ENCODE assay signal across 9 cellular contexts in the genomic region with DNA sequence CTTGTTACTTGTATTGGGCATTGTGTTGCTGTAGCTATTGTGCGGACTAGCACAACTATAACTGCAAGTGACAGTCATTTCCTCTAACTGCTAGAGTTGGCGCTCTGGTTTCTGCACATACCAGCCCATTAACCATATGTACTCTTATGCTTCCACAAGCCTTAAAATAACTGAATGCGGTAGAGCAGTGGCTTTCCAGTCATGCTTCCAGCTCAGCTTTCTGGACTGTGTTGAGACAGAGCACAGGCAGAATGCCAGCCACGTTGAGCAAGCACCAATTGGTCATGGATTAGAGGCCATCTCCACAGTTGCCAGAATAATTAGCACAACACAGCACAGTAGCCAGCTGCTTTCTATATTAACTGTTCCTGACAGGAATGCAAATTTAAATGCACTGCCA. TPM values are rescaled to one million over a fixed set of nuclear protein-coding genes. Genes with fewer than 3 reads are reported as not detected.
DNase-seq lines count a peak whose midpoint lies in the region; ATAC-seq, FAIRE-seq and TF ChIP-seq lines count a peak whose summit lies in the region.
"Had no signal": no experiment of that assay in that cellular context is flagged by ENCODE, and none has a peak within 500 bp of the region (broad histone marks: within the 10 kb centered on the region; RNA-seq: fewer than 3 reads in every experiment).

No MANE protein-coding gene starts in this region.

- WGBS in pancreas, 2 donors: 49 to 53% methylated on average over 4 of the region's 4 CpGs

- no peaks in the 10 kb centered on the region for H3K4me1 ChIP-seq in Peyer's patch
- peaks cover 0 to 8% (median 6%) of the 10 kb centered on the region in 3 donors for H3K4me1 ChIP-seq in pancreas

- peak; percentile 98 for DNase-seq in ELR (ENCODE audit: low read depth)
- peak in 2 of 3 donors; percentile 33 to 73 for DNase-seq in Peyer's patch
- DNase-seq in fibroblast of pulmonary artery (ENCODE audit: low read depth): peak; percentile 98
- peak; percentile 46 to 79 (median 76) for DNase-seq in pancreas
- no peak for DNase-seq in activated naive CD8-positive, alpha-beta T cell treated with anti-CD3 and anti-CD28 coated beads, Interleukin-2, amount 50 U/mL, for 24 hours
- DNase-seq in COLO829 (ENCODE audit: low spot score): no peak

- no peak overlapping the region for H3K4me3 Mint-ChIP-seq in activated naive CD8-positive, alpha-beta T cell treated with anti-CD3 and anti-CD28 coated beads, Interleukin-2, amount 50 U/mL, for 24 hours

- H3K9me3 ChIP-seq in Peyer's patch (no peaks in the 10 kb centered on the region), pancreas (no peaks in the 10 kb centered on the region)
- H3K9me3 ChIP-seq: SJSA1 had no signal

- no peak for TF ChIP-seq POLR2A in Peyer's patch (IDR thresholded peaks at IDR 0.05)

- peaks cover 20% of the 10 kb centered on the region for H3K36me3 Mint-ChIP-seq in activated naive CD8-positive, alpha-beta T cell treated with anti-CD3 and anti-CD28 coated beads, Interleukin-2, amount 50 U/mL, for 24 hours (ENCODE audit: low read depth)

- peaks cover 0 to 19% (median 0%) of the 10 kb centered on the region in 3 donors for H3K36me3 ChIP-seq in Peyer's patch
- peaks cover 0 to 20% (median 0%) of the 10 kb centered on the region in 3 donors for H3K36me3 ChIP-seq in pancreas

- no peak overlapping the region for H3K4me3 ChIP-seq in Peyer's patch
- H3K4me3 ChIP-seq in fibroblast of pulmonary artery (replicated peaks; ENCODE audit: low read depth, low read length): no peak overlapping the region
- H3K4me3 ChIP-seq in pancreas: no peak overlapping the region
- H3K4me3 ChIP-seq: SJSA1 had no signal

- peaks cover 9% of the 10 kb centered on the region for H3K4me1 Mint-ChIP-seq in activated naive CD8-positive, alpha-beta T cell treated with anti-CD3 and anti-CD28 coated beads, Interleukin-2, amount 50 U/mL, for 24 hours

- no peaks in the 10 kb centered on the region for H3K27me3 Mint-ChIP-seq in activated naive CD8-positive, alpha-beta T cell treated with anti-CD3 and anti-CD28 coated beads, Interleukin-2, amount 50 U/mL, for 24 hours

- no peak overlapping the region for H3K27ac Mint-ChIP-seq in activated naive CD8-positive, alpha-beta T cell treated with anti-CD3 and anti-CD28 coated beads, Interleukin-2, amount 50 U/mL, for 24 hours

- FAIRE-seq in pancreas (lab: Jason Lieb, UNC): no peak

- intact Hi-C loops in pancreas (cut with DNase I): no loop called here

- ATAC-seq in pancreas (peak; percentile 84 to 96 (median 90)), HG03442 (IDR thresholded peaks at IDR 0.05; ENCODE audit: unreplicated experiment) (no peak), GM21528 (IDR thresholded peaks at IDR 0.05; ENCODE audit: low FRiP score, unreplicated experiment) (no peak)
- no peak for ATAC-seq in activated naive CD8-positive, alpha-beta T cell treated with anti-CD3 and anti-CD28 coated beads, Interleukin-2, amount 50 U/mL, for 24 hours

- no peak for TF ChIP-seq CTCF in Peyer's patch (IDR thresholded peaks at IDR 0.05)
- no peak for TF ChIP-seq CTCF in fibroblast of pulmonary artery (IDR thresholded peaks at IDR 0.05; ENCODE audit: low read length, missing control alignments)
- no peak for TF ChIP-seq CTCF in pancreas (IDR thresholded peaks at IDR 0.05)

- no peaks in the 10 kb centered on the region for H3K9me3 Mint-ChIP-seq in activated naive CD8-positive, alpha-beta T cell treated with anti-CD3 and anti-CD28 coated beads, Interleukin-2, amount 50 U/mL, for 24 hours

- peak overlapping the region in 1 of 4 donors; percentile 27 for H3K27ac ChIP-seq in Peyer's patch
- no peak overlapping the region for H3K27ac ChIP-seq in pancreas
- H3K27ac ChIP-seq: SJSA1 had no signal

- H3K27me3 ChIP-seq in Peyer's patch: no peaks in the 10 kb centered on the region
- no peaks in the 10 kb centered on the region for H3K27me3 ChIP-seq in pancreas
- H3K27me3 ChIP-seq: SJSA1 had no signal

RNA-seq across cellular contexts. Expression of a gene that starts 12.2 kb away (rescaled TPM):
- total RNA-seq in Peyer's patch (10 to 100 TPM; 22.1 to 56.9 (median 37.3) TPM), pancreas (10 to 100 TPM in 1 of 6 donors, 1 to 10 TPM in 5; 3.7 to 15.0 (median 6.5) TPM)
- 1 to 10 TPM; 3.1 to 5.7 TPM for polyA plus RNA-seq in pancreas

RNA-seq across cellular contexts. Expression of a gene that starts 12.4 kb away (rescaled TPM):
- total RNA-seq in Peyer's patch (10 to 100 TPM in 3 of 4 donors, 1 to 10 TPM in 1; 9.9 to 21.9 (median 17.4) TPM), pancreas (10 to 100 TPM; 10.7 to 18.3 (median 15.2) TPM)
- 10 to 100 TPM; 10.6 to 14.3 TPM for polyA plus RNA-seq in pancreas

Comparison
In these comparisons a context has a peak if more than half of its experiments do, and no peak if none do; other contexts are left out.
1. DNase-seq: peak in ELR (single experiment), Peyer's patch (2 of 3), fibroblast of pulmonary artery (single experiment) and pancreas (6 of 6); none in activated naive CD8-positive, alpha-beta T cell treated with anti-CD3 and anti-CD28 coated beads, Interleukin-2, amount 50 U/mL, for 24 hours (single experiment) and COLO829 (single experiment).
2. ATAC-seq: peak in pancreas (4 of 4); none in activated naive CD8-positive, alpha-beta T cell treated with anti-CD3 and anti-CD28 coated beads, Interleukin-2, amount 50 U/mL, for 24 hours (single experiment), HG03442 (single experiment) and GM21528 (single experiment).